In the genomic region with DNA sequence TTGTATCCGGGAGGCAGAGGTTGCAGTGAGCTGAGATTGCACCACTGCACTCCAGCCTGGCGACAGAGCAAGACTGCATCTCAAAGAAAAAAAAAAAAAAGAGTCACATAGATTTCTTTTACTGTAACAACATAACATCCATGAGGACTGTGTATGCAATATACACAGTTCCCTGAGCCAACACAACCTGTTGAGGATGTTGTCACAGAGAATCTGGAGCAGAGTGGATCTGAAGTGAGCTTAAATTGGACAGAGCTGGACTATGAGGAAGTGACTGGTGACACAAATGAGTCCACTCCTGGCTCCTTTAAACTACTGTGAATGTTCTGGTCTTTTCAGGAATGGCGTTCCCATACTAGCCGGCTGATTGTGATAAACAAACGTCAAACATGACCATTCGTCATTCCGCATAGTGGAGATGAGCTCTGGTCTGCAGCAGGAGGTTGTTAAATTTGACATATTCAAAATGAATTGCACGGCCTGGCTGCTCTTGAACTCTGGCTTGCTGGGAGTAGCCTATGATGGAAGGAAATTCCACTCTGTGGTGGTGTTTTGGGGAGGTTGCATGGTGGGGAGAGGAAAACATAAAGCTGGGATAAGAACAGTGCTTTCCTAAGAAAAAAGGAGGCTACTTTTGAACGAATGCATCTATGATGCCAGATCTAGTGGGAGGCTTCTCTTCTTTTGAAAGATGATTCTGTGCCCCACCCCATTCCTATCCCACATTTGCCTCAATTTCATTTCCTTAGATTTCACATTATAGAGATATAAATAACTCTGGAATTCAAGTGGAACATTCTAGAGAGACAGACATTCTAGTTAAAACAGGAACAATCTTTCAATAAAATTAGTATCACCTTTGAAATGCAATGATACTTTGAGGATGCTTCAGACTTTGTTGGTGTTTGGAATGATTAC, we compare ENCODE assay signal across 14 cellular contexts.
A peak's percentile ranks its signal among the peaks of the same experiment; 100 is the strongest.
DNase-seq lines count a peak whose midpoint lies in the region; ATAC-seq and TF ChIP-seq lines count a peak whose summit lies in the region.
"Had no signal": no experiment of that assay in that cellular context is flagged by ENCODE, and none has a peak within 500 bp of the region (broad histone marks: within the 10 kb centered on the region; RNA-seq: fewer than 3 reads in every experiment).

No MANE protein-coding gene starts in this region.

- H3K4me3 ChIP-seq in muscle layer of duodenum (ENCODE audit: low read depth in 1 of 2, low read length in 2 of 2) = no peak overlapping the region
- H3K4me3 ChIP-seq: MG63, testis had no signal

- H3K4me3 Mint-ChIP-seq in chondrocyte (ENCODE audit: unreplicated experiment) (peak overlapping the region; percentile 83), type B pancreatic cell (peak overlapping the region; percentile 88)
- H3K4me3 Mint-ChIP-seq: activated CD4-positive, alpha-beta memory T cell treated with anti-CD3 and anti-CD28 coated beads for 36 hours had no signal

- peak; percentile 31 for DNase-seq in NCI-H510A treated with DMSO at 0.1 percent for 48 hours (lab: John Stamatoyannopoulos, UW)
- no peak for DNase-seq in NCI-H510A (lab: John Stamatoyannopoulos, UW)
- no peak for DNase-seq in chondrocyte (ENCODE audit: low spot score)
- DNase-seq in type B pancreatic cell (ENCODE audit: extremely low spot score, unreplicated experiment) = no peak
- no peak for DNase-seq in left cardiac atrium
- no peak for DNase-seq in substantia nigra (lab: John Stamatoyannopoulos, UW)
- no peak for DNase-seq in HPDE6-E6E7 (ENCODE audit: extremely low spot score)
- DNase-seq: 8988T; activated CD4-positive, alpha-beta memory T cell treated with anti-CD3 and anti-CD28 coated beads for 36 hours; amygdala; MG63; testis had no signal

- peaks cover under 1 to 17% of the 10 kb centered on the region in 2 donors for H3K4me1 ChIP-seq in muscle layer of duodenum (ENCODE audit: control insufficient read depth in 1 of 2, insufficient read depth in 2 of 2, low read length in 2 of 2)
- H3K4me1 ChIP-seq: testis had no signal

- no peaks in the 10 kb centered on the region for H3K27me3 ChIP-seq in muscle layer of duodenum (ENCODE audit: low read depth, low read length)
- H3K27me3 ChIP-seq: MG63, testis had no signal

- no peaks in the 10 kb centered on the region for H3K36me3 ChIP-seq in muscle layer of duodenum (ENCODE audit: control insufficient read depth in 1 of 2, insufficient read depth in 2 of 2, low read length in 2 of 2)
- H3K36me3 ChIP-seq: MG63 had no signal

- TF ChIP-seq CTCF in chondrocyte (IDR thresholded peaks at IDR 0.05) = no peak
- TF ChIP-seq CTCF in type B pancreatic cell (conservative IDR thresholded peaks at IDR 0.05) = no peak

- H3K27me3 Mint-ChIP-seq in chondrocyte (ENCODE audit: low read depth) (no peaks in the 10 kb centered on the region), type B pancreatic cell (no peaks in the 10 kb centered on the region)

- H3K27ac ChIP-seq in muscle layer of duodenum (ENCODE audit: low read length) = peak overlapping the region; percentile 78
- no peak overlapping the region for H3K27ac ChIP-seq in substantia nigra (ENCODE audit: low read depth, low read length, poor library complexity, severe bottlenecking)
- H3K27ac ChIP-seq: testis had no signal

- H3K36me3 Mint-ChIP-seq in chondrocyte (ENCODE audit: low read depth) (no peaks in the 10 kb centered on the region), type B pancreatic cell (no peaks in the 10 kb centered on the region)
- H3K36me3 Mint-ChIP-seq: activated CD4-positive, alpha-beta memory T cell treated with anti-CD3 and anti-CD28 coated beads for 36 hours; CD14-positive monocyte had no signal

- peak overlapping the region; percentile 99 for H3K27ac Mint-ChIP-seq in chondrocyte (ENCODE audit: unreplicated experiment)
- H3K27ac Mint-ChIP-seq in type B pancreatic cell = peak overlapping the region; percentile 91
- H3K27ac Mint-ChIP-seq: activated CD4-positive, alpha-beta memory T cell treated with anti-CD3 and anti-CD28 coated beads for 36 hours; CD14-positive monocyte had no signal

- no peak for ATAC-seq in left cardiac atrium

- H3K9me3 ChIP-seq in muscle layer of duodenum (ENCODE audit: control insufficient read depth in 1 of 2, low read length in 2 of 2) = no peaks in the 10 kb centered on the region
- H3K9me3 ChIP-seq: MG63, testis had no signal

- H3K4me1 Mint-ChIP-seq in chondrocyte (ENCODE audit: low read depth) (peaks cover 83% of the 10 kb centered on the region), type B pancreatic cell (ENCODE audit: unreplicated experiment) (peaks cover 62% of the 10 kb centered on the region)

- H3K9me3 Mint-ChIP-seq in chondrocyte (ENCODE audit: low read depth) (no peaks in the 10 kb centered on the region), type B pancreatic cell (peaks cover 3% of the 10 kb centered on the region)
- H3K9me3 Mint-ChIP-seq: activated CD4-positive, alpha-beta memory T cell treated with anti-CD3 and anti-CD28 coated beads for 36 hours had no signal

- intact Hi-C loops in left cardiac atrium (cut with DNase I) = no loop called here
